ENCODE assay signal across 20 cellular contexts in genomic region chr19:32498641-32499200, GRCh38.
A peak's percentile ranks its signal among the peaks of the same experiment; 100 is the strongest.
DNase-seq lines count a peak whose midpoint lies in the region; ATAC-seq, FAIRE-seq and TF ChIP-seq lines count a peak whose summit lies in the region.
"Had no signal": no experiment of that assay in that cellular context is flagged by ENCODE, and none has a peak within 500 bp of the region (broad histone marks: within the 10 kb centered on the region; RNA-seq: fewer than 3 reads in every experiment).

No MANE protein-coding gene starts in this region.

- no peaks in the 10 kb centered on the region for H3K4me1 ChIP-seq in right lobe of liver
- H3K4me1 ChIP-seq in HepG2 (ENCODE audit: insufficient read depth, low read length): no peaks in the 10 kb centered on the region
- no peaks in the 10 kb centered on the region for H3K4me1 ChIP-seq in testis
- H3K4me1 ChIP-seq: colonic mucosa had no signal

- no peak overlapping the region for H2AFZ ChIP-seq in HepG2 (ENCODE audit: low read length)

- no TSS peak for BruUV-seq in HepG2 (replicated peaks; lab: Mats Ljungman, UMichigan)

- no peaks in the 10 kb centered on the region for H3K79me2 ChIP-seq in HepG2 (ENCODE audit: insufficient read depth, low read length)

- H3K4me3 ChIP-seq in right lobe of liver (no peak overlapping the region), HepG2 (replicated peaks in 1 of 3; ENCODE audit: insufficient read depth in 1 of 3, low read depth in 2 of 3, low read length in 3 of 3) (no peak overlapping the region), testis (no peak overlapping the region)
- H3K4me3 ChIP-seq: colonic mucosa had no signal

- WGBS in right lobe of liver (ENCODE audit: insufficient coverage, low coverage, low lambda C conversion rate, missing lambda C conversion rate): 41% methylated on average over 2 of the region's 6 CpGs
- WGBS in HepG2 (ENCODE audit: low lambda C conversion rate): 3% methylated on average over 6 of the region's 6 CpGs
- WGBS in testis, 2 donors: 62 to 65% methylated on average over 6 of the region's 6 CpGs

- CTCF ChIA-PET in HepG2 (lab: Yijun Ruan, JAX; ENCODE audit: low intra/inter-chr PET ratio, low total read pairs): no interaction called here

- ATAC-seq in right lobe of liver (peak in 3 of 4 donors; percentile 13 to 39 (median 38)), HepG2 (no peak)

- H3K9me3 ChIP-seq in right lobe of liver: no peaks in the 10 kb centered on the region
- no peaks in the 10 kb centered on the region for H3K9me3 ChIP-seq in HepG2 (ENCODE audit: low read length)
- H3K9me3 ChIP-seq in testis: no peaks in the 10 kb centered on the region
- H3K9me3 ChIP-seq: colonic mucosa had no signal

- DNase-seq in right lobe of liver (no peak), HepG2 (ENCODE audit: low spot score) (no peak), RPMI7951 (ENCODE audit: low read depth) (peak; percentile 15), kidney tubule cell (ENCODE audit: low spot score) (peak; percentile 1), testis (no peak), NCI-H526 treated with DMSO at 0.1 percent for 48 hours (lab: John Stamatoyannopoulos, UW) (no peak), HTR-8/SVneo (ENCODE audit: insufficient read length, low spot score) (no peak), KBM-7 (no peak)
- DNase-seq: activated CD4-positive, alpha-beta T cell treated with anti-CD3 and anti-CD28 coated beads, Interleukin-2, amount 50 U/mL, for 1 hour; activated naive CD4-positive, alpha-beta T cell treated with anti-CD3 and anti-CD28 coated beads, Interleukin-2, amount 50 U/mL, for 16 hours; activated T-cell treated with anti-CD3 and anti-CD28 coated beads, Interleukin-2, amount 50 U/mL, for 48 hours; CD4-positive, alpha-beta T cell; colonic mucosa; DMS79; GOT3; hippocampal formation; NCI-H2107; stimulated activated CD4-positive, alpha-beta T cell treated with anti-CD3 and anti-CD28 coated beads, Interleukin-15, amount 100 ng/mL, for 24 hours had no signal

- in situ Hi-C loops in HepG2 (cut with HindIII; ENCODE audit: extremely low pct_ligation_motif_present, low pct_unique_long_range_greater_than_20kb) (no loop called here), KBM-7 (cut with MboI; ENCODE audit: low pct_unique_long_range_greater_than_20kb, low sequenced_read_pairs) (no loop called here)

- H3K4me2 ChIP-seq in HepG2 (ENCODE audit: low read depth, low read length): no peak overlapping the region

- no peak overlapping the region for H3K9ac ChIP-seq in HepG2 (ENCODE audit: insufficient read depth, low read depth, low read length)

- TF ChIP-seq EP300 in HepG2 (IDR thresholded peaks at IDR 0.05; ENCODE audit: low read depth in 2 of 2, low read length in 2 of 2) (no peak), HepG2 (CRISPR knock-in tag; IDR thresholded peaks at IDR 0.05; ENCODE audit: borderline replicate concordance) (no peak)

- H4K20me1 ChIP-seq in HepG2 (ENCODE audit: insufficient read depth, low read length): no peaks in the 10 kb centered on the region

- POLR2A ChIA-PET in HepG2 (lab: Yijun Ruan, JAX): no interaction called here

- TF ChIP-seq CTCF in right lobe of liver (IDR thresholded peaks at IDR 0.05) (no peak), HepG2 (CRISPR knock-in tag; IDR thresholded peaks at IDR 0.05) (no peak), testis (IDR thresholded peaks at IDR 0.05) (no peak)

- no peak for TF ChIP-seq RAD21 in HepG2 (CRISPR knock-in tag; IDR thresholded peaks at IDR 0.05)

- FAIRE-seq in HepG2 (lab: Jason Lieb, UNC) (no peak), HTR-8/SVneo (lab: Jason Lieb, UNC) (no peak)
- FAIRE-seq: astrocyte, GM19239 had no signal

- H3K27ac ChIP-seq in right lobe of liver: no peak overlapping the region
- no peak overlapping the region for H3K27ac ChIP-seq in HepG2 (ENCODE audit: extremely low read length, insufficient read depth, low read length)
- H3K27ac ChIP-seq in testis: peak overlapping the region; percentile 3 to 50
- H3K27ac ChIP-seq: colonic mucosa had no signal

- TF ChIP-seq POLR2A in right lobe of liver (IDR thresholded peaks at IDR 0.05) (no peak), HepG2 (IDR thresholded peaks at IDR 0.05; ENCODE audit: insufficient read depth in 1 of 2, low read depth in 2 of 2, low read length in 2 of 2) (no peak), testis (IDR thresholded peaks at IDR 0.05) (no peak)

- intact Hi-C loops in right lobe of liver (cut with DNase I): no loop called here
- intact Hi-C loops in HepG2 (cut with micrococcal nuclease; ENCODE audit: unreplicated experiment): no loop called here
- intact Hi-C loops in testis (cut with DNase I; ENCODE audit: low total_unique reads): no loop called here

- H3K36me3 ChIP-seq in right lobe of liver: no peaks in the 10 kb centered on the region
- no peaks in the 10 kb centered on the region for H3K36me3 ChIP-seq in HepG2 (replicated peaks in 1 of 2; ENCODE audit: control insufficient read depth in 1 of 2, insufficient read depth in 2 of 2, low read length in 2 of 2)
- no peaks in the 10 kb centered on the region for H3K36me3 ChIP-seq in testis (ENCODE audit: low read depth, missing control alignments)
- H3K36me3 ChIP-seq: colonic mucosa had no signal

- H3K27me3 ChIP-seq in right lobe of liver: no peaks in the 10 kb centered on the region
- H3K27me3 ChIP-seq in HepG2 (ENCODE audit: control insufficient read depth in 1 of 2, insufficient read depth in 2 of 2, low read length in 2 of 2): no peaks in the 10 kb centered on the region
- no peaks in the 10 kb centered on the region for H3K27me3 ChIP-seq in testis
- H3K27me3 ChIP-seq: colonic mucosa had no signal

TF ChIP-seq in HepG2, 621 proteins besides CTCF, POLR2A, EP300 and RAD21 (continues in another document):
- no peak for TF ChIP-seq ZNF710 (CRISPR knock-in tag; IDR thresholded peaks at IDR 0.05; ENCODE audit: borderline replicate concordance)
- TF ChIP-seq RERE (CRISPR knock-in tag; IDR thresholded peaks at IDR 0.05; ENCODE audit: low read depth): no peak
- TF ChIP-seq CREM (IDR thresholded peaks at IDR 0.05): no peak
- no peak for TF ChIP-seq CREM (CRISPR knock-in tag; IDR thresholded peaks at IDR 0.05)
- TF ChIP-seq SP5 (CRISPR knock-in tag; IDR thresholded peaks at IDR 0.05; ENCODE audit: borderline replicate concordance, low read depth): no peak

Comparison
In these comparisons a context has a peak if more than half of its experiments do, and no peak if none do; other contexts are left out.
1. DNase-seq: peak in RPMI7951 (single experiment) and kidney tubule cell (single experiment); none in right lobe of liver (0 of 3), HepG2 (single experiment), testis (single experiment), NCI-H526 treated with DMSO at 0.1 percent for 48 hours (single experiment), HTR-8/SVneo (single experiment) and KBM-7 (single experiment).
2. H3K27ac ChIP-seq: peak in testis (2 of 2); none in right lobe of liver (0 of 3) and HepG2 (single experiment).